Comparison of ENCODE assay signal across 17 cellular contexts in the genomic region with DNA sequence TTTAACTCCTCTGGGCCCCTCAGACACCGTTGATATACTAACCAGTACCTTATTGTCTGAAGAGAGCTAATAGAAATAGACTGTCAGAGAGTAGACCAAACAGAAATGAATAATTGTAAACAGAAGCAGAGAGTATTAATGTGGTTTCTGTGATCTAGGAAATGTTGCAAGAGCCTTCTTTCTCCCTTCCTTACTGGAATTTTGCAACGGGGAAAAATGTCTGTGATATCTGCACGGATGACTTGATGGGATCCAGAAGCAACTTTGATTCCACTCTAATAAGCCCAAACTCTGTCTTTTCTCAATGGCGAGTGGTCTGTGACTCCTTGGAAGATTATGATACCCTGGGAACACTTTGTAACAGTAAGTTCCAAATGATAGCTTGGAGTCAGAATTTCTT. TPM values are rescaled to one million over a fixed set of nuclear protein-coding genes. Genes with fewer than 3 reads are reported as not detected.
DNase-seq lines count a peak whose midpoint lies in the region; ATAC-seq and TF ChIP-seq lines count a peak whose summit lies in the region.
"Had no signal": no experiment of that assay in that cellular context is flagged by ENCODE, and none has a peak within 500 bp of the region (broad histone marks: within the 10 kb centered on the region; RNA-seq: fewer than 3 reads in every experiment).

No MANE protein-coding gene starts in this region.

- no peaks in the 10 kb centered on the region for H3K36me3 ChIP-seq in psoas muscle (ENCODE audit: insufficient read depth in 1 of 2, low read depth in 1 of 2)
- no peaks in the 10 kb centered on the region for H3K36me3 ChIP-seq in HAP-1 (replicated peaks)
- H3K36me3 ChIP-seq: vagina had no signal

- 57 to 70% (median 59%) methylated on average over 4 of the region's 4 CpGs for WGBS in psoas muscle, 3 donors

- H3K4me1 ChIP-seq in psoas muscle, result peaks cover 8% of the 10 kb centered on the region
- H3K4me1 ChIP-seq in HAP-1, result peaks cover 25% of the 10 kb centered on the region
- H3K4me1 ChIP-seq: vagina had no signal

- no peak for TF ChIP-seq CTCF in psoas muscle (IDR thresholded peaks at IDR 0.05)

- intact Hi-C loops in psoas muscle (cut with DNase I), result no loop called here

- DNase-seq in H4 (ENCODE audit: low spot score) (peak; percentile 11), SK-MEL-5 (ENCODE audit: low read depth, low spot score) (peak; percentile 52), fibroblast of peridontal ligament (ENCODE audit: extremely low read depth) (peak; percentile 68), psoas muscle (no peak), GM19238 (ENCODE audit: insufficient read length, low spot score) (no peak), NCI-H2107 (lab: John Stamatoyannopoulos, UW) (no peak), HAP-1 (ENCODE audit: low spot score in 2 of 2) (no peak)
- DNase-seq: activated CD4-positive, alpha-beta T cell treated with anti-CD3 and anti-CD28 coated beads, Interleukin-2, amount 50 U/mL, for 48 hours; amygdala; GF-D8; hippocampal formation; NCI-H146; NCI-H526; stimulated activated naive B cell treated with anti-CD40 and anti-IgM and Interleukin-4, amounts not matched to agents 10 μg/mL and 1 μg/mL and 100 μg/mL, for 72 hours had no signal

- H3K9me3 ChIP-seq in psoas muscle (no peaks in the 10 kb centered on the region), HAP-1 (no peaks in the 10 kb centered on the region)
- H3K9me3 ChIP-seq: vagina had no signal

- H3K4me3 ChIP-seq in psoas muscle (peak overlapping the region; percentile 15), HAP-1 (no peak overlapping the region)
- H3K4me3 ChIP-seq: vagina had no signal

- H3K27ac ChIP-seq in psoas muscle, result no peak overlapping the region
- H3K27ac ChIP-seq: vagina had no signal

- in situ Hi-C loops in SK-MEL-5 (cut with HindIII; ENCODE audit: low pct_unique_long_range_greater_than_20kb, low sequenced_read_pairs) (no loop called here), HAP-1 (cut with MboI; ENCODE audit: low sequenced_read_pairs) (no loop called here)

- H3K27me3 ChIP-seq in psoas muscle (ENCODE audit: insufficient read depth in 3 of 3, low read length in 2 of 3) (no peaks in the 10 kb centered on the region), HAP-1 (ENCODE audit: low read depth) (no peaks in the 10 kb centered on the region)
- H3K27me3 ChIP-seq: vagina had no signal

- no peak for ATAC-seq in psoas muscle
- no peak for ATAC-seq in GM18868 (IDR thresholded peaks at IDR 0.05; ENCODE audit: unreplicated experiment)
- ATAC-seq: Panc1; stimulated activated naive B cell treated with anti-CD40 and anti-IgM and Interleukin-4, amounts not matched to agents 10 μg/mL and 1 μg/mL and 100 μg/mL, for 72 hours had no signal

RNA-seq across cellular contexts. Expression of a gene that starts 5.1 kb away (rescaled TPM):
- 3.8 and 5.9 TPM in 2 replicates for total RNA-seq in H4 (2014; rRNA removed; shearing (Covaris generic))
- 1,105 and 1,258 TPM in 2 replicates for total RNA-seq in SK-MEL-5 (2014; rRNA removed; shearing (Covaris generic))
- 457 and 517 TPM in 2 replicates for polyA plus RNA-seq in SK-MEL-5 (2015; cell fraction: cytosol; rRNA removed)
- 286 and 313 TPM in 2 replicates for polyA plus RNA-seq in SK-MEL-5 (2015; cell fraction: nucleus; rRNA removed)
- 10 to 100 TPM in 1 of 4 donors, 1 to 10 TPM in 2, under 1 TPM in 1; 0.82 to 10.7 (median 4.7) TPM for total RNA-seq in psoas muscle
- 1 to 10 TPM in 2 of 3 donors, under 1 TPM in 1; 0.31 to 1.9 (median 1.4) TPM for polyA plus RNA-seq in psoas muscle
- total RNA-seq: vagina had no signal

Comparison
In these comparisons a context has a peak if more than half of its experiments do, and no peak if none do; other contexts are left out.
1. DNase-seq: peak in H4 (single experiment), SK-MEL-5 (single experiment) and fibroblast of peridontal ligament (single experiment); none in psoas muscle (0 of 2), GM19238 (single experiment), NCI-H2107 (single experiment) and HAP-1 (0 of 2).
2. RNA of a gene that starts 5.1 kb away (total RNA-seq): 1,105 to 1,258 TPM in SK-MEL-5; 0.82 to 10.7 TPM in psoas muscle and 3.8 to 5.9 TPM in H4; every median in the first group is over 10 times any median in the second.